In genomic region chr16:79811541-79811940, GRCh38 we compare ENCODE assay signal across 19 cellular contexts.
A peak's percentile ranks its signal among the peaks of the same experiment; 100 is the strongest.
DNase-seq lines count a peak whose midpoint lies in the region; ATAC-seq, FAIRE-seq and TF ChIP-seq lines count a peak whose summit lies in the region.
"Had no signal": no experiment of that assay in that cellular context is flagged by ENCODE, and none has a peak within 500 bp of the region (broad histone marks: within the 10 kb centered on the region; RNA-seq: fewer than 3 reads in every experiment).

No MANE protein-coding gene starts in this region.

- no peak overlapping the region for H3K4me2 ChIP-seq in K562 (ENCODE audit: insufficient read depth, low read length)

- no peak for TF ChIP-seq RAD21 in K562 (CRISPR knock-in tag; conservative IDR thresholded peaks at IDR 0.05 in 1 of 2, IDR thresholded peaks at IDR 0.05 in 1 of 2)

- 3% methylated on average over 2 of the region's 2 CpGs for WGBS in K562 (ENCODE audit: insufficient coverage, low coverage, missing lambda C conversion rate)

- TF ChIP-seq POLR2A in K562 (conservative IDR thresholded peaks at IDR 0.05), result no peak

- DNase-seq in NCI-H1105 treated with DMSO at 0.1 percent for 48 hours (lab: John Stamatoyannopoulos, UW) (peak; percentile 51), K562 (ENCODE audit: extremely low read depth in 1 of 4, low spot score in 3 of 4) (no peak), fibroblast of mammary gland (ENCODE audit: low read depth) (peak; percentile 2), renal cortical epithelial cell (ENCODE audit: low read depth) (peak; percentile 75), sciatic nerve (ENCODE audit: low spot score) (no peak), KBM-7 (no peak), DMS79 (lab: John Stamatoyannopoulos, UW) (no peak), CD1c-positive myeloid dendritic cell (ENCODE audit: extremely low spot score) (no peak)
- DNase-seq: CD8-positive, alpha-beta T cell; DMS79 treated with DMSO at 0.1 percent for 48 hours; GM23248; NCI-H1436 treated with DMSO at 0.1 percent for 48 hours; NCI-H2029 treated with DMSO at 0.1 percent for 48 hours; NCI-H510A treated with DMSO at 0.1 percent for 48 hours; NCI-H82; RPMI8226; SW 1271 had no signal

- no peak for TF ChIP-seq EP300 in K562 (IDR thresholded peaks at IDR 0.05; ENCODE audit: low read length)

- H3K4me1 ChIP-seq in K562 (replicated peaks in 1 of 2; ENCODE audit: control insufficient read depth in 2 of 2, insufficient read depth in 2 of 2, low read length in 2 of 2), result peaks cover 0 to 8% of the 10 kb centered on the region in 2 experiments; a peak in 2 of 5 replicates

- H3K9ac ChIP-seq in K562 (ENCODE audit: insufficient read depth in 1 of 2, low read depth in 2 of 2, low read length in 2 of 2), result no peak overlapping the region
- H3K9ac ChIP-seq: GM23248 had no signal

- FAIRE-seq in K562 (lab: Jason Lieb, UNC), result peak; percentile 46
- FAIRE-seq: D721Med, G401.6 had no signal

- TF ChIP-seq CTCF in K562 (IDR thresholded peaks at IDR 0.05 in 2 of 3, conservative IDR thresholded peaks at IDR 0.05 in 1 of 3; ENCODE audit: insufficient read depth in 2 of 3, low read depth in 1 of 3, low read length in 3 of 3), result no peak
- no peak for TF ChIP-seq CTCF in fibroblast of mammary gland (conservative IDR thresholded peaks at IDR 0.05; ENCODE audit: control insufficient read depth, insufficient read depth, low read depth, low read length)

- no peaks in the 10 kb centered on the region for H4K20me1 ChIP-seq in K562 (replicated peaks; ENCODE audit: control insufficient read depth, insufficient read depth, low read length)

- H3K9me1 ChIP-seq in K562 (ENCODE audit: control insufficient read depth, insufficient read depth, low read length), result no peaks in the 10 kb centered on the region

- BruUV-seq in K562 (replicated peaks; lab: Mats Ljungman, UMichigan), result no TSS peak

- no peaks in the 10 kb centered on the region for H3K27me3 ChIP-seq in K562 (ENCODE audit: control insufficient read depth in 2 of 2, insufficient read depth in 2 of 2, low read length in 2 of 2)

- CTCF ChIA-PET in K562 (lab: Yijun Ruan, JAX; ENCODE audit: low intra/inter-chr PET ratio), result no interaction called here

- H3K36me3 ChIP-seq in K562 (ENCODE audit: control insufficient read depth, insufficient read depth, low read length), result no peaks in the 10 kb centered on the region

- POLR2A ChIA-PET in K562 (lab: Yijun Ruan, JAX), result no interaction called here

- H2AFZ ChIP-seq in K562 (ENCODE audit: low read depth, low read length), result no peak overlapping the region
- H2AFZ ChIP-seq: GM23248 had no signal

- ATAC-seq in K562 (no peak), sciatic nerve (no peak)
- ATAC-seq: CD8-positive, alpha-beta T cell had no signal

- intact Hi-C loops in K562 (cut with micrococcal nuclease) (no loop called here), sciatic nerve (cut with DNase I) (no loop called here)

- H3K4me3 ChIP-seq in K562 (no peak overlapping the region), fibroblast of mammary gland (ENCODE audit: control insufficient read depth, low read depth, low read length) (no peak overlapping the region)
- H3K4me3 ChIP-seq: GM23248 had no signal

- H3K9me3 ChIP-seq in K562 (replicated peaks; ENCODE audit: control insufficient read depth, insufficient read depth, low read depth, low read length), result no peaks in the 10 kb centered on the region

- no peak overlapping the region for H3K27ac ChIP-seq in K562 (ENCODE audit: extremely low read depth, low read depth, low read length)
- H3K27ac ChIP-seq: GM23248 had no signal

- in situ Hi-C loops in K562 (cut with MboI) (no loop called here), KBM-7 (cut with MboI; ENCODE audit: low pct_unique_long_range_greater_than_20kb, low sequenced_read_pairs) (no loop called here)

- no peaks in the 10 kb centered on the region for H3K79me2 ChIP-seq in K562 (ENCODE audit: control insufficient read depth, insufficient read depth, low read length)

TF ChIP-seq in K562, 482 proteins besides CTCF, POLR2A, EP300 and RAD21:
- TF ChIP-seq ZNF79 (CRISPR knock-in tag; IDR thresholded peaks at IDR 0.05; ENCODE audit: low read depth), result no peak
- TF ChIP-seq RBM25 (IDR thresholded peaks at IDR 0.05; ENCODE audit: low read depth, low read length, severe bottlenecking), result peak; percentile 25

Comparison
In these comparisons a context has a peak if more than half of its experiments do, and no peak if none do; other contexts are left out.
1. DNase-seq: peak in NCI-H1105 treated with DMSO at 0.1 percent for 48 hours (single experiment), fibroblast of mammary gland (single experiment) and renal cortical epithelial cell (single experiment); none in K562 (0 of 4), sciatic nerve (single experiment), KBM-7 (single experiment), DMS79 (single experiment) and CD1c-positive myeloid dendritic cell (single experiment).